34 cellular contexts compared by ENCODE assay signal in the genomic region with DNA sequence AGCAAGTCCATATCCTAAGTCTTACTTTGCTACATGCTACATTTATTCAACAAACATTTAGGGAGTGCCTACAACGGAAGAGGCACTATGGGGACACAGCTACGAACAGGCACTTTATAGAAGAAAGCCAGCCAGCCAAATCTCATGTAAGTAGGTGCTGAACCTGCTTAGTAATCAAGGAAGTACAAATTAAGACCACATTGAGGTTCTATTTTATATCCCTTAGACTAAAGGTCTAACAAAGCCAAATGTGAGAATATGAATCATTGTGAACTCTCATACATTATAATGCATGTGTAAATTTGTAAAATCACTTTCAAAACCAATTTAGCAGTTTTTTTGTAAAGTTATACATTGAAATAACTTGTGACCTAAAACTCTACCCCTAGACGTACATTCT.
"Had no signal": no experiment of that assay in that cellular context is flagged by ENCODE, and none has a peak within 500 bp of the region (broad histone marks: within the 10 kb centered on the region; RNA-seq: fewer than 3 reads in every experiment).

No MANE protein-coding gene starts in this region.

- H3K27ac ChIP-seq: ascending aorta, colonic mucosa, epithelial cell of prostate, esophagus squamous epithelium, gastroesophageal sphincter, heart right ventricle, hepatocyte, WERI-Rb-1 had no signal

- H3K27me3 Mint-ChIP-seq: activated B cell treated with CpG ODN at 0.5 μM for 24 hours; activated CD4-positive, alpha-beta memory T cell treated with anti-CD3 and anti-CD28 coated beads, Interleukin-2, amount 10 ng/mL, durations not matched to agents 7 days and 5 days; activated CD4-positive, alpha-beta T cell treated with anti-CD3 and anti-CD28 coated beads, Interleukin-2, amount 10 ng/mL, durations not matched to agents 7 days and 5 days; activated CD8-positive, alpha-beta memory T cell treated with anti-CD3 and anti-CD28 coated beads, Interleukin-2, amount 10 ng/mL, durations not matched to agents 7 days and 5 days; activated naive CD4-positive, alpha-beta T cell treated with anti-CD3 and anti-CD28 coated beads, Interleukin-2, amount 10 ng/mL, durations not matched to agents 7 days and 5 days; activated naive CD8-positive, alpha-beta T cell; T-helper 17 cell had no signal

- H3K4me3 Mint-ChIP-seq: activated B cell treated with CpG ODN at 0.5 μM for 24 hours; activated CD4-positive, alpha-beta memory T cell treated with anti-CD3 and anti-CD28 coated beads, Interleukin-2, amount 10 ng/mL, durations not matched to agents 7 days and 5 days; activated CD4-positive, alpha-beta T cell treated with anti-CD3 and anti-CD28 coated beads, Interleukin-2, amount 10 ng/mL, durations not matched to agents 7 days and 5 days; activated CD8-positive, alpha-beta memory T cell treated with anti-CD3 and anti-CD28 coated beads, Interleukin-2, amount 10 ng/mL, durations not matched to agents 7 days and 5 days; activated naive CD4-positive, alpha-beta T cell treated with anti-CD3 and anti-CD28 coated beads, Interleukin-2, amount 10 ng/mL, durations not matched to agents 7 days and 5 days; activated naive CD8-positive, alpha-beta T cell; activated T-helper 1 cell treated with anti-CD3 and anti-CD28 coated beads, Interleukin-12 subunit alpha, Interleukin-12 subunit beta, Interleukin-2, Interleukin-4 antibody, amounts not matched to agents 30 ng/mL and 10 ng/mL and 1 ng/mL, durations not matched to agents 14 hours and 24 hours and 36 hours; brain; T-helper 2 cell treated with Interferon-gamma antibody and Interleukin-4, amounts not matched to agents 5 μg/mL and 100 μg/mL, for 36 hours had no signal

- ATAC-seq: activated CD4-positive, CD25-positive, alpha-beta regulatory T cell treated with anti-CD3 and anti-CD28 coated beads, Interleukin-2, amount 50 U/mL, for 24 hours; activated CD8-positive, alpha-beta memory T cell treated with anti-CD3 and anti-CD28 coated beads, Interleukin-2, amount 10 ng/mL, durations not matched to agents 7 days and 5 days; gastroesophageal sphincter; heart right ventricle; T-helper 17 cell had no signal

- H3K4me1 Mint-ChIP-seq: activated CD4-positive, alpha-beta memory T cell treated with anti-CD3 and anti-CD28 coated beads, Interleukin-2, amount 10 ng/mL, durations not matched to agents 7 days and 5 days; activated CD4-positive, alpha-beta T cell treated with anti-CD3 and anti-CD28 coated beads, Interleukin-2, amount 10 ng/mL, durations not matched to agents 7 days and 5 days; activated CD8-positive, alpha-beta memory T cell treated with anti-CD3 and anti-CD28 coated beads, Interleukin-2, amount 10 ng/mL, durations not matched to agents 7 days and 5 days; activated naive CD4-positive, alpha-beta T cell treated with anti-CD3 and anti-CD28 coated beads, Interleukin-2, amount 10 ng/mL, durations not matched to agents 7 days and 5 days had no signal

- H3K27me3 ChIP-seq: ascending aorta, colonic mucosa, esophagus squamous epithelium, gastroesophageal sphincter, heart right ventricle, hepatocyte had no signal

- H3K36me3 ChIP-seq: ascending aorta, colonic mucosa, WERI-Rb-1 had no signal

- FAIRE-seq: bronchial epithelial cell, endometrium, endothelial cell of umbilical vein had no signal

- H3K9me3 ChIP-seq: ascending aorta, colonic mucosa, esophagus squamous epithelium, gastroesophageal sphincter, heart right ventricle had no signal

- H3K9me3 Mint-ChIP-seq: activated B cell treated with CpG ODN at 0.5 μM for 24 hours; activated CD4-positive, alpha-beta memory T cell treated with anti-CD3 and anti-CD28 coated beads, Interleukin-2, amount 10 ng/mL, durations not matched to agents 7 days and 5 days; activated CD4-positive, alpha-beta T cell treated with anti-CD3 and anti-CD28 coated beads, Interleukin-2, amount 10 ng/mL, durations not matched to agents 7 days and 5 days; activated naive CD4-positive, alpha-beta T cell treated with anti-CD3 and anti-CD28 coated beads, Interleukin-2, amount 10 ng/mL, durations not matched to agents 7 days and 5 days; activated T-helper 1 cell treated with anti-CD3 and anti-CD28 coated beads, Interleukin-12 subunit alpha, Interleukin-12 subunit beta, Interleukin-2, Interleukin-4 antibody, amounts not matched to agents 30 ng/mL and 10 ng/mL and 1 ng/mL, durations not matched to agents 14 hours and 24 hours and 36 hours; T-helper 2 cell treated with Interferon-gamma antibody and Interleukin-4, amounts not matched to agents 5 μg/mL and 100 μg/mL, for 36 hours had no signal

- DNase-seq: activated B cell treated with CpG ODN at 0.5 μM for 24 hours; activated CD4-positive, alpha-beta memory T cell treated with anti-CD3 and anti-CD28 coated beads, Interleukin-2, amount 10 ng/mL, durations not matched to agents 7 days and 5 days; activated CD4-positive, alpha-beta T cell treated with anti-CD3 and anti-CD28 coated beads, Interleukin-2, amount 10 ng/mL, durations not matched to agents 7 days and 5 days; activated CD4-positive, alpha-beta T cell treated with anti-CD3 and anti-CD28 coated beads, Interleukin-2, amount 50 U/mL, for 4 hours; activated CD8-positive, alpha-beta memory T cell treated with anti-CD3 and anti-CD28 coated beads, Interleukin-2, amount 10 ng/mL, durations not matched to agents 7 days and 5 days; activated CD8-positive, alpha-beta memory T cell treated with anti-CD3 and anti-CD28 coated beads, Interleukin-2, amount 50 U/mL, for 4 hours; activated gamma-delta T cell; activated naive CD4-positive, alpha-beta T cell; activated naive CD4-positive, alpha-beta T cell treated with anti-CD3 and anti-CD28 coated beads, Interleukin-2, amount 10 ng/mL, durations not matched to agents 7 days and 5 days; activated T-cell treated with anti-CD3 and anti-CD28 coated beads, Interleukin-2, amount 50 U/mL, for 1 hour; activated T-cell treated with anti-CD3 and anti-CD28 coated beads, Interleukin-2, amount 50 U/mL, for 48 hours; central memory CD4-positive, alpha-beta T cell; cerebellar nuclear complex; colonic mucosa; effector CD8-positive, alpha-beta T cell; esophagus squamous epithelium; foreskin melanocyte; heart right ventricle; T-helper 1 cell; T-helper 17 cell; T1000; WERI-Rb-1 had no signal

- H3K27ac Mint-ChIP-seq: activated B cell treated with CpG ODN at 0.5 μM for 24 hours; activated CD4-positive, alpha-beta memory T cell treated with anti-CD3 and anti-CD28 coated beads, Interleukin-2, amount 10 ng/mL, durations not matched to agents 7 days and 5 days; activated CD4-positive, alpha-beta T cell treated with anti-CD3 and anti-CD28 coated beads, Interleukin-2, amount 10 ng/mL, durations not matched to agents 7 days and 5 days; activated CD8-positive, alpha-beta memory T cell treated with anti-CD3 and anti-CD28 coated beads, Interleukin-2, amount 10 ng/mL, durations not matched to agents 7 days and 5 days; activated naive CD4-positive, alpha-beta T cell treated with anti-CD3 and anti-CD28 coated beads, Interleukin-2, amount 10 ng/mL, durations not matched to agents 7 days and 5 days; activated naive CD8-positive, alpha-beta T cell; activated T-helper 1 cell treated with anti-CD3 and anti-CD28 coated beads, Interleukin-12 subunit alpha, Interleukin-12 subunit beta, Interleukin-2, Interleukin-4 antibody, amounts not matched to agents 30 ng/mL and 10 ng/mL and 1 ng/mL, durations not matched to agents 14 hours and 24 hours and 36 hours; T-helper 17 cell; T-helper 2 cell treated with Interferon-gamma antibody and Interleukin-4, amounts not matched to agents 5 μg/mL and 100 μg/mL, for 36 hours had no signal

- H3K4me1 ChIP-seq: ascending aorta, colonic mucosa, esophagus squamous epithelium, heart right ventricle had no signal

- H3K4me3 ChIP-seq: ascending aorta, colonic mucosa, esophagus squamous epithelium, gastroesophageal sphincter, heart right ventricle, hepatocyte had no signal
